Comparison of ENCODE assay signal across 27 cellular contexts in genomic region chr3:134666052-134666451, GRCh38. TPM values are rescaled to one million over a fixed set of nuclear protein-coding genes. Genes with fewer than 3 reads are reported as not detected.
"Had no signal": no experiment of that assay in that cellular context is flagged by ENCODE, and none has a peak within 500 bp of the region (broad histone marks: within the 10 kb centered on the region; RNA-seq: fewer than 3 reads in every experiment).

No MANE protein-coding gene starts in this region.

- H2AFZ ChIP-seq: neural progenitor cell had no signal

- H3K4me1 Mint-ChIP-seq: mesothelial cell of epicardium; naive B cell; natural killer cell; stimulated activated naive B cell treated with anti-CD40 and anti-IgM and Interleukin-4, amounts not matched to agents 10 μg/mL and 1 μg/mL and 100 μg/mL, for 72 hours had no signal

- H3K27ac ChIP-seq: lower lobe of right lung, neural progenitor cell, neutrophil, ovary, prostate gland, skin epidermis, stomach, testis, transverse colon, upper lobe of left lung, vagina had no signal

- H3K27ac Mint-ChIP-seq: mesothelial cell of epicardium; naive B cell; natural killer cell; nephron progenitor cell; stimulated activated naive B cell treated with anti-CD40 and anti-IgM and Interleukin-4, amounts not matched to agents 10 μg/mL and 1 μg/mL and 100 μg/mL, for 72 hours had no signal

- H3K36me3 ChIP-seq: lower lobe of right lung, neural progenitor cell, neutrophil, ovary, prostate gland, stomach, thyroid gland, transverse colon, upper lobe of left lung, vagina had no signal

- H3K9me3 ChIP-seq: lower lobe of right lung, neutrophil, ovary, prostate gland, testis, thyroid gland, transverse colon, upper lobe of left lung, vagina had no signal

- H3K36me3 Mint-ChIP-seq: mesothelial cell of epicardium; natural killer cell; neural progenitor cell; stimulated activated naive B cell treated with anti-CD40 and anti-IgM and Interleukin-4, amounts not matched to agents 10 μg/mL and 1 μg/mL and 100 μg/mL, for 72 hours had no signal

- H3K27me3 Mint-ChIP-seq: stimulated activated naive B cell treated with anti-CD40 and anti-IgM and Interleukin-4, amounts not matched to agents 10 μg/mL and 1 μg/mL and 100 μg/mL, for 72 hours had no signal

- H3K4me2 ChIP-seq: neural progenitor cell had no signal

- H3K4me3 Mint-ChIP-seq: mesothelial cell of epicardium; naive B cell; natural killer cell; nephron progenitor cell; neural progenitor cell; stimulated activated naive B cell treated with anti-CD40 and anti-IgM and Interleukin-4, amounts not matched to agents 10 μg/mL and 1 μg/mL and 100 μg/mL, for 72 hours had no signal

- H3K27me3 ChIP-seq: neutrophil, ovary, stomach, testis, thyroid gland, transverse colon, upper lobe of left lung, vagina had no signal

- H3K4me1 ChIP-seq: lower lobe of right lung, neural progenitor cell, prostate gland, stomach, testis, transverse colon, upper lobe of left lung, vagina had no signal

- H3K4me3 ChIP-seq: lower lobe of right lung, neural progenitor cell, ovary, prostate gland, skin epidermis, stomach, testis, thyroid gland, transverse colon, upper lobe of left lung, vagina had no signal

- H3K9ac ChIP-seq: neural progenitor cell had no signal

- H3K9me3 Mint-ChIP-seq: nephron progenitor cell, neural progenitor cell had no signal

- DNase-seq: lower lobe of right lung; mesendoderm; naive B cell; natural killer cell; nephron progenitor cell; occipital lobe; ovary; right cardiac atrium; stimulated activated CD4-positive, alpha-beta T cell treated with anti-CD3 and anti-CD28 coated beads, Interleukin-12 subunit alpha, Interleukin-12 subunit beta, amount 100 ng/mL, for 4 hours; stimulated activated CD4-positive, alpha-beta T cell treated with anti-CD3 and anti-CD28 coated beads, Interleukin-15, amount 100 ng/mL, for 24 hours; stimulated activated CD4-positive, alpha-beta T cell treated with anti-CD3 and anti-CD28 coated beads, Interleukin-2, amount 100 ng/mL, for 24 hours; stimulated activated CD4-positive, alpha-beta T cell treated with anti-CD3 and anti-CD28 coated beads, Interleukin-4, amount 100 ng/mL, for 1 hour; stimulated activated naive B cell treated with anti-CD40 and anti-IgM and Interleukin-4, amounts not matched to agents 10 μg/mL and 1 μg/mL and 100 μg/mL, for 72 hours; stimulated activated naive CD8-positive, alpha-beta T cell treated with anti-CD3 and anti-CD28 coated beads, Interleukin-15, Interleukin-2, amounts not matched to agents 100 U/mL and 50 U/mL, for 24 hours; stomach; testis; transverse colon; upper lobe of left lung had no signal

RNA-seq across cellular contexts. Expression of gene KY, which starts 15.2 kb away (rescaled TPM):
- total RNA-seq: left lobe of liver, mesothelial cell of epicardium had no signal
- polyA plus RNA-seq: liver had no signal
